ENCODE assay signal across 11 cellular contexts in genomic region chr5:179610109-179610902, GRCh38. TPM values are rescaled to one million over a fixed set of nuclear protein-coding genes. Genes with fewer than 3 reads are reported as not detected.
DNase-seq lines count a peak whose midpoint lies in the region; ATAC-seq and TF ChIP-seq lines count a peak whose summit lies in the region.
"Had no signal": no experiment of that assay in that cellular context is flagged by ENCODE, and none has a peak within 500 bp of the region (broad histone marks: within the 10 kb centered on the region; RNA-seq: fewer than 3 reads in every experiment).

No MANE protein-coding gene starts in this region.

- no peak for TF ChIP-seq CTCF in SK-N-SH (IDR thresholded peaks at IDR 0.05)
- TF ChIP-seq CTCF in cardiac muscle cell (IDR thresholded peaks at IDR 0.05; ENCODE audit: low read depth, low read length) = no peak
- no peak for TF ChIP-seq CTCF in spleen (IDR thresholded peaks at IDR 0.05 in 8 of 11, conservative IDR thresholded peaks at IDR 0.05 in 3 of 11)

- H4K20me1 ChIP-seq in SK-N-SH (ENCODE audit: insufficient read depth) = peaks cover 77% of the 10 kb centered on the region

- POLR2A ChIA-PET in SK-N-SH (lab: Yijun Ruan, JAX) = interaction anchor here (0.8 to 4.5 kb wide), 5 partner anchors 10 to 51 kb away, joined by 3 to 34 read pairs (median 3); partner anchors contain the start of gene HNRNPH1

- TF ChIP-seq EP300 in SK-N-SH (IDR thresholded peaks at IDR 0.05; ENCODE audit: borderline replicate concordance in 1 of 2, low read depth in 1 of 2, low read length in 1 of 2) = no peak

- peak overlapping the region; percentile 50 for H3K4me3 Mint-ChIP-seq in T-helper 17 cell

- H3K4me2 ChIP-seq in SK-N-SH = no peak overlapping the region
- H3K4me2 ChIP-seq: A549 had no signal

- H3K36me3 ChIP-seq in SK-N-SH (replicated peaks in 1 of 2; ENCODE audit: control insufficient read depth in 1 of 2, insufficient read depth in 2 of 2, low read length in 1 of 2) (peaks cover 39 to 79% of the 10 kb centered on the region in 2 experiments), cardiac muscle cell (peaks cover 52% of the 10 kb centered on the region), spleen (peaks cover 5 to 100% (median 91%) of the 10 kb centered on the region in 6 donors)

- H3K4me1 Mint-ChIP-seq in T-helper 17 cell = peaks cover 50% of the 10 kb centered on the region

- peaks cover 32% of the 10 kb centered on the region for H3K79me2 ChIP-seq in SK-N-SH (ENCODE audit: insufficient read depth)

- no peaks in the 10 kb centered on the region for H3K9me2 ChIP-seq in SK-N-SH

- no peak for DNase-seq in SK-N-SH
- DNase-seq in T-helper 17 cell = no peak
- no peak for DNase-seq in cardiac muscle cell (ENCODE audit: low read depth in 1 of 2, low spot score in 1 of 2)
- DNase-seq in spleen = peak; percentile 59
- no peak for DNase-seq in EL
- no peak for DNase-seq in AG08396 (ENCODE audit: low spot score)
- DNase-seq in KBM-7 = no peak
- DNase-seq: activated CD4-positive, alpha-beta T cell treated with anti-CD3 and anti-CD28 coated beads for 48 hours; NCI-H1694 treated with DMSO at 0.1 percent for 48 hours had no signal

- ATAC-seq in SK-N-SH treated with all-trans-retinoic acid at 6 μM for 48 hours = no peak; the same call in 2 of the 3 replicates
- ATAC-seq in T-helper 17 cell = no peak

- peaks cover 0 to 23% of the 10 kb centered on the region in 2 experiments; a peak in 2 of 4 replicates for H3K4me1 ChIP-seq in SK-N-SH (ENCODE audit: control insufficient read depth in 1 of 2, insufficient read depth in 2 of 2, low read depth in 1 of 2, low read length in 1 of 2)
- no peaks in the 10 kb centered on the region for H3K4me1 ChIP-seq in cardiac muscle cell (ENCODE audit: low read depth)
- peaks cover 3 to 77% (median 33%) of the 10 kb centered on the region in 6 donors for H3K4me1 ChIP-seq in spleen

- intact Hi-C loops in spleen (cut with DNase I; ENCODE audit: low total_unique reads) = loop anchor here (10.0 kb wide), 1 partner anchor 56 kb away; the partner anchor contains the start of gene RUFY1

- H3K27me3 ChIP-seq in SK-N-SH (ENCODE audit: insufficient read depth) = no peaks in the 10 kb centered on the region
- H3K27me3 ChIP-seq in cardiac muscle cell = no peaks in the 10 kb centered on the region
- no peaks in the 10 kb centered on the region for H3K27me3 ChIP-seq in spleen (replicated peaks in 1 of 7)

- 88% methylated on average over 18 of the region's 23 CpGs for WGBS in SK-N-SH (ENCODE audit: low lambda C conversion rate)
- WGBS in spleen, 5 donors = 81 to 89% (median 83%) methylated on average over 22 to 23 of the region's 23 CpGs

- no peak overlapping the region for H2AFZ ChIP-seq in SK-N-SH (ENCODE audit: low read depth)

- no peak for TF ChIP-seq POLR2A in spleen (IDR thresholded peaks at IDR 0.05)

- in situ Hi-C loops in KBM-7 (cut with MboI; ENCODE audit: low pct_unique_long_range_greater_than_20kb, low sequenced_read_pairs) = no loop called here

- CTCF ChIA-PET in SK-N-SH (lab: Yijun Ruan, JAX) = interaction anchor here (0.9 to 2.2 kb wide), 3 partner anchors 8 to 12 kb away, joined by 3 to 5 read pairs (median 4); no protein-coding TSS in a partner anchor

- no peaks in the 10 kb centered on the region for H3K27me3 Mint-ChIP-seq in T-helper 17 cell

- H3K9ac ChIP-seq in SK-N-SH = no peak overlapping the region

- H3K9me3 ChIP-seq in SK-N-SH (no peaks in the 10 kb centered on the region), T-helper 17 cell (ENCODE audit: control insufficient read depth, low read length, poor library complexity, severe bottlenecking) (no peaks in the 10 kb centered on the region), cardiac muscle cell (ENCODE audit: low read depth) (no peaks in the 10 kb centered on the region), spleen (no peaks in the 10 kb centered on the region)
- H3K9me3 ChIP-seq: A549 had no signal

- peaks cover 77% of the 10 kb centered on the region for H3F3A ChIP-seq in SK-N-SH (replicated peaks; ENCODE audit: insufficient read depth)

- H3K4me3 ChIP-seq in SK-N-SH (ENCODE audit: low read depth in 2 of 2, low read length in 1 of 2) (no peak overlapping the region), cardiac muscle cell (no peak overlapping the region), spleen (no peak overlapping the region)
- H3K4me3 ChIP-seq: A549 had no signal

- H3K27ac Mint-ChIP-seq in T-helper 17 cell = peak overlapping the region; percentile 74

- H3K36me3 Mint-ChIP-seq in T-helper 17 cell (ENCODE audit: low read depth) = peaks cover 20% of the 10 kb centered on the region

- no peak for TF ChIP-seq RAD21 in SK-N-SH (IDR thresholded peaks at IDR 0.05; ENCODE audit: low read length)

- H3K27ac ChIP-seq in SK-N-SH (ENCODE audit: low read depth in 2 of 2, low read length in 1 of 2) (peak overlapping the region in 1 of 2 experiments; percentile 38; a peak in 2 of 4 replicates), cardiac muscle cell (peak overlapping the region; percentile 80), spleen (peak overlapping the region in 2 of 8 donors; percentile 2 to 30)
- H3K27ac ChIP-seq: A549 had no signal

TF ChIP-seq in SK-N-SH, 30 proteins besides CTCF, POLR2A, EP300 and RAD21:
- TF ChIP-seq NRF1 (IDR thresholded peaks at IDR 0.05; ENCODE audit: low read depth, low read length) = no peak
- peak; percentile 36 for TF ChIP-seq POLR2AphosphoS5 (IDR thresholded peaks at IDR 0.05; ENCODE audit: low read depth, low read length)
TF ChIP-seq in SK-N-SH: peak in this region for 1.

TF ChIP-seq in SK-N-SH treated with all-trans-retinoic acid at 6 μM for 48 hours, 23 proteins besides CTCF, POLR2A, EP300 and RAD21 (continues in another document):
- TF ChIP-seq PPARA (CRISPR knock-in tag; IDR thresholded peaks at IDR 0.05; ENCODE audit: borderline replicate concordance) (no peak), BACH2 (CRISPR knock-in tag; IDR thresholded peaks at IDR 0.05; ENCODE audit: borderline replicate concordance) (no peak), CREB5 (CRISPR knock-in tag; IDR thresholded peaks at IDR 0.05; ENCODE audit: low read depth) (no peak), CSRNP3 (CRISPR knock-in tag; IDR thresholded peaks at IDR 0.05) (no peak)
- TF ChIP-seq, protein P1, sequence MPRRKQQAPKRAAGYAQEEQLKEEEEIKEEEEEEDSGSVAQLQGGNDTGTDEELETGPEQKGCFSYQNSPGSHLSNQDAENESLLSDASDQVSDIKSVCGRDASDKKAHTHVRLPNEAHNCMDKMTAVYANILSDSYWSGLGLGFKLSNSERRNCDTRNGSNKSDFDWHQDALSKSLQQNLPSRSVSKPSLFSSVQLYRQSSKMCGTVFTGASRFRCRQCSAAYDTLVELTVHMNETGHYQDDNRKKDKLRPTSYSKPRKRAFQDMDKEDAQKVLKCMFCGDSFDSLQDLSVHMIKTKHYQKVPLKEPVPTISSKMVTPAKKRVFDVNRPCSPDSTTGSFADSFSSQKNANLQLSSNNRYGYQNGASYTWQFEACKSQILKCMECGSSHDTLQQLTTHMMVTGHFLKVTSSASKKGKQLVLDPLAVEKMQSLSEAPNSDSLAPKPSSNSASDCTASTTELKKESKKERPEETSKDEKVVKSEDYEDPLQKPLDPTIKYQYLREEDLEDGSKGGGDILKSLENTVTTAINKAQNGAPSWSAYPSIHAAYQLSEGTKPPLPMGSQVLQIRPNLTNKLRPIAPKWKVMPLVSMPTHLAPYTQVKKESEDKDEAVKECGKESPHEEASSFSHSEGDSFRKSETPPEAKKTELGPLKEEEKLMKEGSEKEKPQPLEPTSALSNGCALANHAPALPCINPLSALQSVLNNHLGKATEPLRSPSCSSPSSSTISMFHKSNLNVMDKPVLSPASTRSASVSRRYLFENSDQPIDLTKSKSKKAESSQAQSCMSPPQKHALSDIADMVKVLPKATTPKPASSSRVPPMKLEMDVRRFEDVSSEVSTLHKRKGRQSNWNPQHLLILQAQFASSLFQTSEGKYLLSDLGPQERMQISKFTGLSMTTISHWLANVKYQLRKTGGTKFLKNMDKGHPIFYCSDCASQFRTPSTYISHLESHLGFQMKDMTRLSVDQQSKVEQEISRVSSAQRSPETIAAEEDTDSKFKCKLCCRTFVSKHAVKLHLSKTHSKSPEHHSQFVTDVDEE (CRISPR knock-in tag; IDR thresholded peaks at IDR 0.05) = no peak

RNA-seq across cellular contexts. Expression of gene HNRNPH1, which starts 13.2 kb away (rescaled TPM):
- 192 and 197 TPM in 2 replicates for polyA plus RNA-seq in SK-N-SH (2012; rRNA removed)
- polyA plus RNA-seq in SK-N-SH (2012; cell fraction: cytosol; rRNA removed) = 150 and 183 TPM in 2 replicates
- 420 and 667 TPM in 2 replicates for polyA plus RNA-seq in SK-N-SH (2012; cell fraction: nucleus; rRNA removed)
- total RNA-seq in T-helper 17 cell = 1,000 to 10,000 TPM; 1,923 to 1,994 TPM
- total RNA-seq in cardiac muscle cell = 467 and 569 TPM in 2 replicates
- polyA plus RNA-seq in cardiac muscle cell = 119 and 126 TPM in 2 replicates
- 100 to 1,000 TPM; 653 to 931 (median 803) TPM for total RNA-seq in spleen
- 100 to 1,000 TPM; 214 to 468 (median 451) TPM for polyA plus RNA-seq in spleen

RNA-seq across cellular contexts. Expression of gene RUFY1, which starts 60.0 kb away (rescaled TPM):
- polyA plus RNA-seq in SK-N-SH (2012; rRNA removed) (30.3 and 31.5 TPM in 2 replicates), cardiac muscle cell (25.1 and 25.6 TPM in 2 replicates), spleen (10 to 100 TPM; 33.9 to 43.2 (median 36.0) TPM)
- polyA plus RNA-seq in SK-N-SH (2012; cell fraction: cytosol; rRNA removed) = 33.8 and 37.5 TPM in 2 replicates
- polyA plus RNA-seq in SK-N-SH (2012; cell fraction: nucleus; rRNA removed) = 50.3 and 59.9 TPM in 2 replicates
- total RNA-seq in T-helper 17 cell (100 to 1,000 TPM in 1 of 2 donors, 10 to 100 TPM in 1; 45.5 to 122 TPM), cardiac muscle cell (19.4 and 33.6 TPM in 2 replicates), spleen (10 to 100 TPM; 59.5 to 89.6 (median 69.3) TPM)
